Comparison of ENCODE assay signal across 1 cellular context in the genomic region with DNA sequence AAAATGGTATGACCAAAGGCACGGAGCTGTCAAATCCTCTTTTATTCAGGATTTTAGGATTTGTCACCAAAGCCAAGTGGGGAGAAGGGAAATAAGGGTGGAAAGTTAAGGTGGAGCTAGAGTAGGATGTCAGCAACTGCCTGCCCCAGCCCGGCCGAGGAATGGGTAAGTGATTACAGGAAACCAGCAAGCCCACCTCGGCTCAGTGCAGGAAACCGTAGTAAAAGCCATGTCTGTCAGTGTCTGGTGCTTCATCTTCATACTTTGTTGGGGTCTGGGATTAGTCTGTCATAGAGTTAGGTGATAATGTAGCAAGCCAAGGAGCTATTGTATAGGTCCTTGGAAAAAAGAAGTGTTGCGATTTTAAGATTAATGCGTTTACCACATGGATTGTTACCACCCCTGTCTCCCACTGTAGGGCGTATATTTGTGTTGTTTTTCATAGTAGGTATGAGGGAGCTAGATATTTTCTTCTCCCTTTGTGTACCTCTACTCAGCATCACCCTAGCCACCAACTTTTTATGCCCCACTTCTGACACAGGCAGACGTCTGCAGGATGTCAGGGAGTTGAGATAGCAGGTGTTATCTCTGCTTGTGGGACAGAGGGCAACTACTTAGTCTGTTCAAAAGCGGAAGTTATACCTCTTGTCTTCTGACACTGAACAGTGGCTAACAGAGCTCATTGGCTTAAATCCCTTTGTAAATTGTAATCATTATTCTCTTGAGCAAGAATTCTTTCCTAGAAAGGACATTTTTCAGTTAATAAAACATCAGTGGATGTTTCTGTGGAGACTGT.
TF ChIP-seq lines count a peak whose summit lies in the region.

No MANE protein-coding gene starts in this region.

TF ChIP-seq in K562, 482 proteins besides CTCF, POLR2A, EP300 and RAD21 (continued from another document):
- TF ChIP-seq, protein P1, sequence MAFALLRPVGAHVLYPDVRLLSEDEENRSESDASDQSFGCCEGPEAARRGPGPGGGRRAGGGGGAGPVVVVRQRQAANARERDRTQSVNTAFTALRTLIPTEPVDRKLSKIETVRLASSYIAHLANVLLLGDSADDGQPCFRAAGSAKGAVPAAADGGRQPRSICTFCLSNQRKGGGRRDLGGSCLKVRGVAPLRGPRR (CRISPR knock-in tag; IDR thresholded peaks at IDR 0.05): no peak
- TF ChIP-seq, protein P2, sequence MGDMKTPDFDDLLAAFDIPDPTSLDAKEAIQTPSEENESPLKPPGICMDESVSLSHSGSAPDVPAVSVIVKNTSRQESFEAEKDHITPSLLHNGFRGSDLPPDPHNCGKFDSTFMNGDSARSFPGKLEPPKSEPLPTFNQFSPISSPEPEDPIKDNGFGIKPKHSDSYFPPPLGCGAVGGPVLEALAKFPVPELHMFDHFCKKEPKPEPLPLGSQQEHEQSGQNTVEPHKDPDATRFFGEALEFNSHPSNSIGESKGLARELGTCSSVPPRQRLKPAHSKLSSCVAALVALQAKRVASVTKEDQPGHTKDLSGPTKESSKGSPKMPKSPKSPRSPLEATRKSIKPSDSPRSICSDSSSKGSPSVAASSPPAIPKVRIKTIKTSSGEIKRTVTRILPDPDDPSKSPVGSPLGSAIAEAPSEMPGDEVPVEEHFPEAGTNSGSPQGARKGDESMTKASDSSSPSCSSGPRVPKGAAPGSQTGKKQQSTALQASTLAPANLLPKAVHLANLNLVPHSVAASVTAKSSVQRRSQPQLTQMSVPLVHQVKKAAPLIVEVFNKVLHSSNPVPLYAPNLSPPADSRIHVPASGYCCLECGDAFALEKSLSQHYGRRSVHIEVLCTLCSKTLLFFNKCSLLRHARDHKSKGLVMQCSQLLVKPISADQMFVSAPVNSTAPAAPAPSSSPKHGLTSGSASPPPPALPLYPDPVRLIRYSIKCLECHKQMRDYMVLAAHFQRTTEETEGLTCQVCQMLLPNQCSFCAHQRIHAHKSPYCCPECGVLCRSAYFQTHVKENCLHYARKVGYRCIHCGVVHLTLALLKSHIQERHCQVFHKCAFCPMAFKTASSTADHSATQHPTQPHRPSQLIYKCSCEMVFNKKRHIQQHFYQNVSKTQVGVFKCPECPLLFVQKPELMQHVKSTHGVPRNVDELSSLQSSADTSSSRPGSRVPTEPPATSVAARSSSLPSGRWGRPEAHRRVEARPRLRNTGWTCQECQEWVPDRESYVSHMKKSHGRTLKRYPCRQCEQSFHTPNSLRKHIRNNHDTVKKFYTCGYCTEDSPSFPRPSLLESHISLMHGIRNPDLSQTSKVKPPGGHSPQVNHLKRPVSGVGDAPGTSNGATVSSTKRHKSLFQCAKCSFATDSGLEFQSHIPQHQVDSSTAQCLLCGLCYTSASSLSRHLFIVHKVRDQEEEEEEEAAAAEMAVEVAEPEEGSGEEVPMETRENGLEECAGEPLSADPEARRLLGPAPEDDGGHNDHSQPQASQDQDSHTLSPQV (IDR thresholded peaks at IDR 0.05): no peak
- TF ChIP-seq ZNF586 (CRISPR knock-in tag; conservative IDR thresholded peaks at IDR 0.05): no peak
- TF ChIP-seq POLR2B (IDR thresholded peaks at IDR 0.05; ENCODE audit: low read depth, partially characterized antibody): no peak
- no peak for TF ChIP-seq JUN (IDR thresholded peaks at IDR 0.05; ENCODE audit: borderline replicate concordance, low read depth, low read length)
- no peak for TF ChIP-seq JUN (CRISPR knock-in tag; IDR thresholded peaks at IDR 0.05; ENCODE audit: borderline replicate concordance)
- no peak for TF ChIP-seq LCOR (CRISPR knock-in tag; IDR thresholded peaks at IDR 0.05)
- no peak for TF ChIP-seq KDM5B (IDR thresholded peaks at IDR 0.05; ENCODE audit: insufficient replicate concordance, low read depth, low read length)
- no peak for TF ChIP-seq SMAD3 (CRISPR knock-in tag; conservative IDR thresholded peaks at IDR 0.05)
- peak in 1 of 2 experiments; percentile 57; a peak in 1 of 4 replicates for TF ChIP-seq RCOR1 (IDR thresholded peaks at IDR 0.05; ENCODE audit: borderline replicate concordance in 1 of 2, low read depth in 2 of 2, low read length in 2 of 2)
